12 cellular contexts compared by ENCODE assay signal in the genomic region with DNA sequence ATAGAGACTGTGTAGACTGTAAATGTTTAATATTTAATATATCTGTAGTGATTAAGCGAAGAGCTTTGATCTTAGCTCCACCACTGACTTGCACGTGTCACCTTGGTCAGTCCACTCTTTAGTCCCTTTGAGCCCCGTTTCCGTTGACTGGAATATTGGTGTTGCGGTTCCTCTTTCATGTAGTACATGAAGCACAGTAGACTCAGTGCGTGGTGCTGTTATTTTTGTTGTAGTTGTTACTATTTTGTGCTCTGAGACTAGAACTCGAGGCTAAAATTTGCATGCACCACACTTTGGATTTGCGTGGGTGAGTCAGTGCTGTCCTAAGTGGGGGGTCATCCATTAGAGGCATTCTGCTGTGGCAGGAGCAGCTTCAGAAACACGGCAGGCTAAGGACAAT.
DNase-seq lines count a peak whose midpoint lies in the region; ATAC-seq and TF ChIP-seq lines count a peak whose summit lies in the region.
"Had no signal": no experiment of that assay in that cellular context is flagged by ENCODE, and none has a peak within 500 bp of the region (broad histone marks: within the 10 kb centered on the region; RNA-seq: fewer than 3 reads in every experiment).

No MANE protein-coding gene starts in this region.

- ATAC-seq in GM19324 (IDR thresholded peaks at IDR 0.05; ENCODE audit: low FRiP score, unreplicated experiment) = peak; percentile 49
- ATAC-seq in HG02759 (IDR thresholded peaks at IDR 0.05; ENCODE audit: unreplicated experiment) = peak; percentile 54
- peak; percentile 42 for ATAC-seq in HG03520 (IDR thresholded peaks at IDR 0.05; ENCODE audit: unreplicated experiment)
- peak; percentile 46 to 51 for ATAC-seq in stimulated activated naive B cell treated with anti-CD40 and anti-IgM and Interleukin-4, amounts not matched to agents 10 μg/mL and 1 μg/mL and 100 μg/mL, for 72 hours (replicated peaks)
- ATAC-seq: activated naive CD8-positive, alpha-beta T cell treated with anti-CD3 and anti-CD28 coated beads, Interleukin-2, amount 50 U/mL, for 24 hours had no signal

- H3K79me1 ChIP-seq in H9 (ENCODE audit: insufficient read depth, low read depth, low read length, poor library complexity, severe bottlenecking) = no peaks in the 10 kb centered on the region

- no peaks in the 10 kb centered on the region for H3K9me3 ChIP-seq in H9 (ENCODE audit: control insufficient read depth, low read depth, low read length)
- H3K9me3 ChIP-seq: HAP-1 had no signal

- H3K14ac ChIP-seq in H9 (ENCODE audit: insufficient read depth, low read length) = no peak overlapping the region; the same call in 1 of the 2 replicates

- H3K4me1 ChIP-seq in H9 (ENCODE audit: insufficient read depth, low read length) = no peaks in the 10 kb centered on the region
- H3K4me1 ChIP-seq: HAP-1 had no signal

- H2BK120ac ChIP-seq in H9 (ENCODE audit: low read depth, low read length, poor library complexity, severe bottlenecking) = no peak overlapping the region

- no peak overlapping the region for H3K9ac ChIP-seq in H9 (ENCODE audit: extremely low read depth, insufficient read length, low read length)

- H3K9me3 Mint-ChIP-seq in stimulated activated naive B cell treated with anti-CD40 and anti-IgM and Interleukin-4, amounts not matched to agents 10 μg/mL and 1 μg/mL and 100 μg/mL, for 72 hours = peaks cover 3% of the 10 kb centered on the region in 2 donors
- H3K9me3 Mint-ChIP-seq in H9 = peaks cover 0 to 3% of the 10 kb centered on the region in 2 experiments; a peak in 2 of 5 replicates
- H3K9me3 Mint-ChIP-seq: activated naive CD8-positive, alpha-beta T cell treated with anti-CD3 and anti-CD28 coated beads, Interleukin-2, amount 50 U/mL, for 24 hours had no signal

- H2BK15ac ChIP-seq in H9 (ENCODE audit: low read depth, low read length) = no peak overlapping the region

- no peak overlapping the region for H3K4ac ChIP-seq in H9 (ENCODE audit: low read depth, low read length)

- TF ChIP-seq CTCF in H9 (conservative IDR thresholded peaks at IDR 0.05) = no peak

- no peak overlapping the region for H3K23ac ChIP-seq in H9 (ENCODE audit: insufficient read length, low read depth, low read length)

- WGBS in H9 (ENCODE audit: extremely low coverage, insufficient read length, low lambda C conversion rate) = no CpG with 5 or more reads among the region's 9 CpGs

- H3K27ac Mint-ChIP-seq in stimulated activated naive B cell treated with anti-CD40 and anti-IgM and Interleukin-4, amounts not matched to agents 10 μg/mL and 1 μg/mL and 100 μg/mL, for 72 hours = peak overlapping the region; percentile 20
- H3K27ac Mint-ChIP-seq in H9 = no peak overlapping the region
- H3K27ac Mint-ChIP-seq: activated naive CD8-positive, alpha-beta T cell treated with anti-CD3 and anti-CD28 coated beads, Interleukin-2, amount 50 U/mL, for 24 hours; endodermal cell had no signal

- H3K36me3 Mint-ChIP-seq in stimulated activated naive B cell treated with anti-CD40 and anti-IgM and Interleukin-4, amounts not matched to agents 10 μg/mL and 1 μg/mL and 100 μg/mL, for 72 hours = peaks cover 3 to 6% of the 10 kb centered on the region in 2 donors
- H3K36me3 Mint-ChIP-seq in H9 (ENCODE audit: insufficient read depth in 1 of 3, low read depth in 3 of 3) = no peaks in the 10 kb centered on the region; a peak in 1 of 7 replicates

- peak; percentile 36 for DNase-seq in stimulated activated naive B cell treated with anti-CD40 and anti-IgM and Interleukin-4, amounts not matched to agents 10 μg/mL and 1 μg/mL and 100 μg/mL, for 72 hours
- DNase-seq in H9 = no peak
- DNase-seq in NCI-H69 (lab: John Stamatoyannopoulos, UW) = no peak
- no peak for DNase-seq in stimulated activated CD4-positive, alpha-beta T cell treated with anti-CD3 and anti-CD28 coated beads, Interleukin-2, amount 100 ng/mL, for 24 hours
- DNase-seq: activated naive CD8-positive, alpha-beta T cell treated with anti-CD3 and anti-CD28 coated beads, Interleukin-2, amount 50 U/mL, for 24 hours; DMS79; endodermal cell; NCI-H1048 had no signal

- no peak overlapping the region for H4K8ac ChIP-seq in H9 (replicated peaks; ENCODE audit: insufficient read length, low read depth, low read length)

- H3K4me1 Mint-ChIP-seq in stimulated activated naive B cell treated with anti-CD40 and anti-IgM and Interleukin-4, amounts not matched to agents 10 μg/mL and 1 μg/mL and 100 μg/mL, for 72 hours = peaks cover 82 to 97% of the 10 kb centered on the region in 2 donors
- H3K4me1 Mint-ChIP-seq in H9 = peaks cover 4 to 6% of the 10 kb centered on the region in 2 experiments; a peak in 2 of 4 replicates

- no peak overlapping the region for H2AFZ ChIP-seq in H9 (ENCODE audit: low read length)

- no peak overlapping the region for H3K18ac ChIP-seq in H9 (ENCODE audit: insufficient read length, low read depth, low read length)

- H3K27me3 Mint-ChIP-seq in stimulated activated naive B cell treated with anti-CD40 and anti-IgM and Interleukin-4, amounts not matched to agents 10 μg/mL and 1 μg/mL and 100 μg/mL, for 72 hours = no peaks in the 10 kb centered on the region
- H3K27me3 Mint-ChIP-seq in H9 (ENCODE audit: low read depth) = no peaks in the 10 kb centered on the region
- H3K27me3 Mint-ChIP-seq: activated naive CD8-positive, alpha-beta T cell treated with anti-CD3 and anti-CD28 coated beads, Interleukin-2, amount 50 U/mL, for 24 hours had no signal

- H2AK5ac ChIP-seq in H9 (ENCODE audit: insufficient read length, low read length) = no peak overlapping the region

- no peak overlapping the region for H4K91ac ChIP-seq in H9 (ENCODE audit: insufficient read length, low read depth, low read length)

- no peaks in the 10 kb centered on the region for H4K20me1 ChIP-seq in H9 (ENCODE audit: control insufficient read depth, insufficient read depth, insufficient read length)

- no peaks in the 10 kb centered on the region for H3K79me2 ChIP-seq in H9 (ENCODE audit: insufficient read depth, low read length)

- H3K56ac ChIP-seq in H9 (ENCODE audit: insufficient read length, low read depth, low read length) = no peak overlapping the region

- no peaks in the 10 kb centered on the region for H3K27me3 ChIP-seq in H9 (ENCODE audit: insufficient read depth, low read length)

- H2BK20ac ChIP-seq in H9 (ENCODE audit: low read depth, low read length, poor library complexity, severe bottlenecking) = no peak overlapping the region

- no peak overlapping the region for H2BK5ac ChIP-seq in H9 (ENCODE audit: insufficient read length, low read length)

- no peak overlapping the region for H3K27ac ChIP-seq in H9 (ENCODE audit: insufficient read length, low read depth, low read length)

- H3K4me3 Mint-ChIP-seq in stimulated activated naive B cell treated with anti-CD40 and anti-IgM and Interleukin-4, amounts not matched to agents 10 μg/mL and 1 μg/mL and 100 μg/mL, for 72 hours = no peak overlapping the region
- H3K4me3 Mint-ChIP-seq in H9 = no peak overlapping the region
- H3K4me3 Mint-ChIP-seq: activated naive CD8-positive, alpha-beta T cell treated with anti-CD3 and anti-CD28 coated beads, Interleukin-2, amount 50 U/mL, for 24 hours; endodermal cell had no signal

- no peaks in the 10 kb centered on the region for H3K23me2 ChIP-seq in H9 (ENCODE audit: insufficient read length, low read depth, low read length, poor library complexity, severe bottlenecking)

- H2BK12ac ChIP-seq in H9 (ENCODE audit: insufficient read length, low read depth, low read length) = no peak overlapping the region

- H4K5ac ChIP-seq in H9 (ENCODE audit: insufficient read length, low read depth, low read length) = no peak overlapping the region

- H3K4me2 ChIP-seq in H9 (ENCODE audit: insufficient read depth, insufficient read length, low read length) = no peak overlapping the region

- H3T11ph ChIP-seq in H9 (ENCODE audit: low read length) = no peak overlapping the region
